Comparison of ENCODE assay signal across 1 cellular context in genomic region chr11:67126243-67126642, GRCh38.
A peak's percentile ranks its signal among the peaks of the same experiment; 100 is the strongest.
TF ChIP-seq lines count a peak whose summit lies in the region.

No MANE protein-coding gene starts in this region.

TF ChIP-seq in GM12878, 131 proteins besides CTCF, POLR2A, EP300 and RAD21:
- TF ChIP-seq MLLT1 (IDR thresholded peaks at IDR 0.05), result 0 out of 2 replicates have a peak, but pooled peaks have one; percentile 10
